Comparison of ENCODE assay signal across 1 cellular context in genomic region chr1:212690816-212691403, GRCh38.
TF ChIP-seq lines count a peak whose summit lies in the region.

No MANE protein-coding gene starts in this region.

TF ChIP-seq in GM12878, 131 proteins besides CTCF, POLR2A, EP300 and RAD21 (continued from another document):
- TF ChIP-seq, protein P1, sequence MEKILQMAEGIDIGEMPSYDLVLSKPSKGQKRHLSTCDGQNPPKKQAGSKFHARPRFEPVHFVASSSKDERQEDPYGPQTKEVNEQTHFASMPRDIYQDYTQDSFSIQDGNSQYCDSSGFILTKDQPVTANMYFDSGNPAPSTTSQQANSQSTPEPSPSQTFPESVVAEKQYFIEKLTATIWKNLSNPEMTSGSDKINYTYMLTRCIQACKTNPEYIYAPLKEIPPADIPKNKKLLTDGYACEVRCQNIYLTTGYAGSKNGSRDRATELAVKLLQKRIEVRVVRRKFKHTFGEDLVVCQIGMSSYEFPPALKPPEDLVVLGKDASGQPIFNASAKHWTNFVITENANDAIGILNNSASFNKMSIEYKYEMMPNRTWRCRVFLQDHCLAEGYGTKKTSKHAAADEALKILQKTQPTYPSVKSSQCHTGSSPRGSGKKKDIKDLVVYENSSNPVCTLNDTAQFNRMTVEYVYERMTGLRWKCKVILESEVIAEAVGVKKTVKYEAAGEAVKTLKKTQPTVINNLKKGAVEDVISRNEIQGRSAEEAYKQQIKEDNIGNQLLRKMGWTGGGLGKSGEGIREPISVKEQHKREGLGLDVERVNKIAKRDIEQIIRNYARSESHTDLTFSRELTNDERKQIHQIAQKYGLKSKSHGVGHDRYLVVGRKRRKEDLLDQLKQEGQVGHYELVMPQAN (conservative IDR thresholded peaks at IDR 0.05), result no peak
- TF ChIP-seq BCL11A (IDR thresholded peaks at IDR 0.05; ENCODE audit: low read depth, low read length) (no peak), PRDM15 (CRISPR knock-in tag; IDR thresholded peaks at IDR 0.05) (no peak), FOXM1 (IDR thresholded peaks at IDR 0.05; ENCODE audit: low read depth, low read length) (no peak), MXI1 (IDR thresholded peaks at IDR 0.05; ENCODE audit: low read depth, low read length) (no peak), ASH2L (IDR thresholded peaks at IDR 0.05; ENCODE audit: borderline replicate concordance, low read depth) (no peak), CBX3 (IDR thresholded peaks at IDR 0.05; ENCODE audit: borderline replicate concordance, low read depth) (no peak), ZNF622 (IDR thresholded peaks at IDR 0.05) (no peak), CEBPB (IDR thresholded peaks at IDR 0.05; ENCODE audit: borderline replicate concordance in 1 of 2, low read depth in 2 of 2, low read length in 2 of 2) (no peak)
- TF ChIP-seq, protein P2, sequence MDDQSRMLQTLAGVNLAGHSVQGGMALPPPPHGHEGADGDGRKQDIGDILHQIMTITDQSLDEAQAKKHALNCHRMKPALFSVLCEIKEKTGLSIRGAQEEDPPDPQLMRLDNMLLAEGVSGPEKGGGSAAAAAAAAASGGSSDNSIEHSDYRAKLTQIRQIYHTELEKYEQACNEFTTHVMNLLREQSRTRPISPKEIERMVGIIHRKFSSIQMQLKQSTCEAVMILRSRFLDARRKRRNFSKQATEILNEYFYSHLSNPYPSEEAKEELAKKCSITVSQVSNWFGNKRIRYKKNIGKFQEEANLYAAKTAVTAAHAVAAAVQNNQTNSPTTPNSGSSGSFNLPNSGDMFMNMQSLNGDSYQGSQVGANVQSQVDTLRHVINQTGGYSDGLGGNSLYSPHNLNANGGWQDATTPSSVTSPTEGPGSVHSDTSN (IDR thresholded peaks at IDR 0.05; ENCODE audit: insufficient replicate concordance, low read depth, low read length), result no peak
